1 cellular context compared by ENCODE assay signal in the genomic region with DNA sequence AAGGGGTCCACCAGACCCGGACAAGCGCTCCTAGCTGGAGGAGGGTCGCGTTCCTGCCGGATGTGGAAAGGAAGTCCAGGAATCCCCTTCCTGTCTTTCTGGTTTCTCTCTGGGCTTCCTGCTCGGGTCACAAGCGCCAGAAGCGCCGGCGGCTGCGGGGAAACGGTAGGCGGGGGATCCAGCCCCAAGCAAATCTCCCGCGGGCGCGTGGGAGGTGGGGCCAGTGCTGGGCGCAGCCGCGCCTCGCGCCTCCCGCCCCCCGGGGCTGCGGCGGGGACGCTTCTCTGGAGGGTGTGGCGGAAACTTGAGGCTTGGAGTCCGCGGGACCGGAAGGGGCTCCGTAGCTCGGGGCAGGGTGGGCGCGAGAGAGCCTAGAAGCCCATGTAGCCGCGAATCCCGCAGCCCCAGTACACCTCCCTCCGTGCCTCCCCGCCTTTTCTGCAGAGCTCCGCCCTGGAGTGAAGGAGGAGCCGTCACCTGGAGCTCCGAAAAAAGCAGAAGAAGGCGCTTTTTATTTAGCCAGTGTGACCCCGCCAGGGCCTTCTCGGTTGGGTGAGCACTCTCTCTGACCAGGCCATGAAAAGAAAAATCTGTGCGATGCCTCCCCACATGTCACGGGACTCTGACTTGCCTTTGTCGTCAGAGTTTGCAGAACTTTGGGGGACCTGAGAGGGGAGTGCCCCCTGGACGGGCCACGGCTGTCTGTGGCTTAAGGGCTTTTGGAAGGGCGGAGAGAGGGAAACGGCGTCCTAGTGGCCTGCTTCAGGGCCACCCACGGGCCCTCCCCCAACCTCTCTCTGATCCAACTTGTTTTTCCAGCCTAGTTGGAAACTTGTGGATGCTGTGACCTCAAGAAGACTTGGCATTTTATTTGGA.
TF ChIP-seq lines count a peak whose summit lies in the region.

No MANE protein-coding gene starts in this region.

TF ChIP-seq in GM12878, 131 proteins besides CTCF, POLR2A, EP300 and RAD21 (continued from another document):
- TF ChIP-seq TARDBP (IDR thresholded peaks at IDR 0.05; ENCODE audit: borderline replicate concordance) (no peak), SIN3A (IDR thresholded peaks at IDR 0.05; ENCODE audit: low read depth, low read length) (0 out of 2 replicates have a peak, but pooled peaks have one; percentile 66), PML (IDR thresholded peaks at IDR 0.05; ENCODE audit: low read length) (peak; percentile 61; the same call in 1 of the 2 replicates), FOXM1 (IDR thresholded peaks at IDR 0.05; ENCODE audit: low read depth, low read length) (peak; percentile 61), MTA3 (IDR thresholded peaks at IDR 0.05; ENCODE audit: borderline replicate concordance, low read length) (no peak; the same call in 1 of the 2 replicates), NR2F1 (conservative IDR thresholded peaks at IDR 0.05) (peak; percentile 89), SMC3 (IDR thresholded peaks at IDR 0.05; ENCODE audit: borderline replicate concordance, low read length) (no peak), RELA (IDR thresholded peaks at IDR 0.05; ENCODE audit: borderline replicate concordance, partially characterized antibody) (no peak), STAT1 (conservative IDR thresholded peaks at IDR 0.05) (no peak), SMARCA5 (IDR thresholded peaks at IDR 0.05) (no peak), GATAD2B (conservative IDR thresholded peaks at IDR 0.05; ENCODE audit: low read depth) (peak; percentile 61; the same call in 1 of the 2 replicates), NBN (IDR thresholded peaks at IDR 0.05) (0 out of 2 replicates have a peak, but pooled peaks have one; percentile 46), KLF5 (IDR thresholded peaks at IDR 0.05; ENCODE audit: partially characterized antibody) (no peak), POLR2AphosphoS5 (IDR thresholded peaks at IDR 0.05; ENCODE audit: low read length) (peak; percentile 86), SMAD5 (IDR thresholded peaks at IDR 0.05; ENCODE audit: low read depth) (peak; percentile 62; the same call in 1 of the 2 replicates), EED (IDR thresholded peaks at IDR 0.05; ENCODE audit: low read depth) (peak; percentile 61), SRF (IDR thresholded peaks at IDR 0.05; ENCODE audit: low read depth in 2 of 2, low read length in 2 of 2) (peak in 1 of 2 experiments; percentile 72; a peak in 1 of 4 replicates), KDM1A (IDR thresholded peaks at IDR 0.05; ENCODE audit: borderline replicate concordance) (no peak), IKZF1 (conservative IDR thresholded peaks at IDR 0.05) (peak; percentile 85), CREM (IDR thresholded peaks at IDR 0.05; ENCODE audit: low read depth) (peak; percentile 73; the same call in 1 of the 2 replicates)
- TF ChIP-seq, protein P1, sequence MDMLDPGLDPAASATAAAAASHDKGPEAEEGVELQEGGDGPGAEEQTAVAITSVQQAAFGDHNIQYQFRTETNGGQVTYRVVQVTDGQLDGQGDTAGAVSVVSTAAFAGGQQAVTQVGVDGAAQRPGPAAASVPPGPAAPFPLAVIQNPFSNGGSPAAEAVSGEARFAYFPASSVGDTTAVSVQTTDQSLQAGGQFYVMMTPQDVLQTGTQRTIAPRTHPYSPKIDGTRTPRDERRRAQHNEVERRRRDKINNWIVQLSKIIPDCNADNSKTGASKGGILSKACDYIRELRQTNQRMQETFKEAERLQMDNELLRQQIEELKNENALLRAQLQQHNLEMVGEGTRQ (IDR thresholded peaks at IDR 0.05; ENCODE audit: borderline replicate concordance, low read depth, low read length), result no peak
- TF ChIP-seq, protein P2, sequence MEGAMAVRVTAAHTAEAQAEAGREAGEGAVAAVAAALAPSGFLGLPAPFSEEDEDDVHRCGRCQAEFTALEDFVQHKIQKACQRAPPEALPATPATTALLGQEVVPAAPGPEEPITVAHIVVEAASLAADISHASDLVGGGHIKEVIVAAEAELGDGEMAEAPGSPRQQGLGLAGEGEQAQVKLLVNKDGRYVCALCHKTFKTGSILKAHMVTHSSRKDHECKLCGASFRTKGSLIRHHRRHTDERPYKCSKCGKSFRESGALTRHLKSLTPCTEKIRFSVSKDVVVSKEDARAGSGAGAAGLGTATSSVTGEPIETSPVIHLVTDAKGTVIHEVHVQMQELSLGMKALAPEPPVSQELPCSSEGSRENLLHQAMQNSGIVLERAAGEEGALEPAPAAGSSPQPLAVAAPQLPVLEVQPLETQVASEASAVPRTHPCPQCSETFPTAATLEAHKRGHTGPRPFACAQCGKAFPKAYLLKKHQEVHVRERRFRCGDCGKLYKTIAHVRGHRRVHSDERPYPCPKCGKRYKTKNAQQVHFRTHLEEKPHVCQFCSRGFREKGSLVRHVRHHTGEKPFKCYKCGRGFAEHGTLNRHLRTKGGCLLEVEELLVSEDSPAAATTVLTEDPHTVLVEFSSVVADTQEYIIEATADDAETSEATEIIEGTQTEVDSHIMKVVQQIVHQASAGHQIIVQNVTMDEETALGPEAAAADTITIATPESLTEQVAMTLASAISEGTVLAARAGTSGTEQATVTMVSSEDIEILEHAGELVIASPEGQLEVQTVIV (IDR thresholded peaks at IDR 0.05; ENCODE audit: borderline replicate concordance, partially characterized antibody), result no peak
- TF ChIP-seq, protein P3, sequence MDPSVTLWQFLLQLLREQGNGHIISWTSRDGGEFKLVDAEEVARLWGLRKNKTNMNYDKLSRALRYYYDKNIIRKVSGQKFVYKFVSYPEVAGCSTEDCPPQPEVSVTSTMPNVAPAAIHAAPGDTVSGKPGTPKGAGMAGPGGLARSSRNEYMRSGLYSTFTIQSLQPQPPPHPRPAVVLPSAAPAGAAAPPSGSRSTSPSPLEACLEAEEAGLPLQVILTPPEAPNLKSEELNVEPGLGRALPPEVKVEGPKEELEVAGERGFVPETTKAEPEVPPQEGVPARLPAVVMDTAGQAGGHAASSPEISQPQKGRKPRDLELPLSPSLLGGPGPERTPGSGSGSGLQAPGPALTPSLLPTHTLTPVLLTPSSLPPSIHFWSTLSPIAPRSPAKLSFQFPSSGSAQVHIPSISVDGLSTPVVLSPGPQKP (IDR thresholded peaks at IDR 0.05; ENCODE audit: low read depth, low read length), result peak; percentile 55; the same call in 1 of the 2 replicates
- TF ChIP-seq, protein P4, sequence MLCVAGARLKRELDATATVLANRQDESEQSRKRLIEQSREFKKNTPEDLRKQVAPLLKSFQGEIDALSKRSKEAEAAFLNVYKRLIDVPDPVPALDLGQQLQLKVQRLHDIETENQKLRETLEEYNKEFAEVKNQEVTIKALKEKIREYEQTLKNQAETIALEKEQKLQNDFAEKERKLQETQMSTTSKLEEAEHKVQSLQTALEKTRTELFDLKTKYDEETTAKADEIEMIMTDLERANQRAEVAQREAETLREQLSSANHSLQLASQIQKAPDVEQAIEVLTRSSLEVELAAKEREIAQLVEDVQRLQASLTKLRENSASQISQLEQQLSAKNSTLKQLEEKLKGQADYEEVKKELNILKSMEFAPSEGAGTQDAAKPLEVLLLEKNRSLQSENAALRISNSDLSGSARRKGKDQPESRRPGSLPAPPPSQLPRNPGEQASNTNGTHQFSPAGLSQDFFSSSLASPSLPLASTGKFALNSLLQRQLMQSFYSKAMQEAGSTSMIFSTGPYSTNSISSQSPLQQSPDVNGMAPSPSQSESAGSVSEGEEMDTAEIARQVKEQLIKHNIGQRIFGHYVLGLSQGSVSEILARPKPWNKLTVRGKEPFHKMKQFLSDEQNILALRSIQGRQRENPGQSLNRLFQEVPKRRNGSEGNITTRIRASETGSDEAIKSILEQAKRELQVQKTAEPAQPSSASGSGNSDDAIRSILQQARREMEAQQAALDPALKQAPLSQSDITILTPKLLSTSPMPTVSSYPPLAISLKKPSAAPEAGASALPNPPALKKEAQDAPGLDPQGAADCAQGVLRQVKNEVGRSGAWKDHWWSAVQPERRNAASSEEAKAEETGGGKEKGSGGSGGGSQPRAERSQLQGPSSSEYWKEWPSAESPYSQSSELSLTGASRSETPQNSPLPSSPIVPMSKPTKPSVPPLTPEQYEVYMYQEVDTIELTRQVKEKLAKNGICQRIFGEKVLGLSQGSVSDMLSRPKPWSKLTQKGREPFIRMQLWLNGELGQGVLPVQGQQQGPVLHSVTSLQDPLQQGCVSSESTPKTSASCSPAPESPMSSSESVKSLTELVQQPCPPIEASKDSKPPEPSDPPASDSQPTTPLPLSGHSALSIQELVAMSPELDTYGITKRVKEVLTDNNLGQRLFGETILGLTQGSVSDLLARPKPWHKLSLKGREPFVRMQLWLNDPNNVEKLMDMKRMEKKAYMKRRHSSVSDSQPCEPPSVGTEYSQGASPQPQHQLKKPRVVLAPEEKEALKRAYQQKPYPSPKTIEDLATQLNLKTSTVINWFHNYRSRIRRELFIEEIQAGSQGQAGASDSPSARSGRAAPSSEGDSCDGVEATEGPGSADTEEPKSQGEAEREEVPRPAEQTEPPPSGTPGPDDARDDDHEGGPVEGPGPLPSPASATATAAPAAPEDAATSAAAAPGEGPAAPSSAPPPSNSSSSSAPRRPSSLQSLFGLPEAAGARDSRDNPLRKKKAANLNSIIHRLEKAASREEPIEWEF (IDR thresholded peaks at IDR 0.05; ENCODE audit: insufficient replicate concordance, low read depth, low read length), result no peak
TF ChIP-seq in GM12878: peak in this region for 50.
